8 cellular contexts compared by ENCODE assay signal in genomic region chr19:35935911-35936737, GRCh38. TPM values are rescaled to one million over a fixed set of nuclear protein-coding genes. Genes with fewer than 3 reads are reported as not detected.
DNase-seq lines count a peak whose midpoint lies in the region; ATAC-seq, FAIRE-seq and TF ChIP-seq lines count a peak whose summit lies in the region.

LRFN3 (plus strand) TSS chr19:35936374; CDS start chr19:35939426, 3,052 bp downstream.

- 6% methylated on average over 27 of the region's 68 CpGs for WGBS in hepatocyte (ENCODE audit: low lambda C conversion rate, missing lambda C conversion rate)
- 1 to 2% (median 1%) methylated on average over 40 to 68 of the region's 68 CpGs for WGBS in psoas muscle, 3 donors

- H4K20me1 ChIP-seq in astrocyte (ENCODE audit: insufficient read depth, low read length) = peaks cover 20% of the 10 kb centered on the region
- no peaks in the 10 kb centered on the region for H4K20me1 ChIP-seq in hepatocyte (ENCODE audit: insufficient read depth, poor library complexity, severe bottlenecking)

- H3K4me2 ChIP-seq in astrocyte (ENCODE audit: low read length) (peak within 1 kb of the TSS; percentile 100), hepatocyte (peak within 1 kb of the TSS; percentile 100)

- FAIRE-seq in astrocyte (lab: Jason Lieb, UNC) = no peak

- peak within 1 kb of the TSS; percentile 84 to 90 (median 86) for H3K4me3 Mint-ChIP-seq in T-cell
- H3K4me3 Mint-ChIP-seq in astrocyte (ENCODE audit: unreplicated experiment) = peak within 1 kb of the TSS; percentile 82

- H3K9ac ChIP-seq in astrocyte (ENCODE audit: low read length) = peak within 1 kb of the TSS; percentile 80

- H3K9me3 ChIP-seq in astrocyte (ENCODE audit: insufficient read depth, low read depth, low read length) = no peaks in the 10 kb centered on the region
- no peaks in the 10 kb centered on the region for H3K9me3 ChIP-seq in hepatocyte (ENCODE audit: low read depth)
- no peaks in the 10 kb centered on the region for H3K9me3 ChIP-seq in psoas muscle

- CTCF ChIA-PET in T-cell (lab: Charles Lee) = no interaction called here

- H3K27ac Mint-ChIP-seq in T-cell = peak within 1 kb of the TSS; percentile 91 to 93
- H3K27ac Mint-ChIP-seq in astrocyte (ENCODE audit: unreplicated experiment) = peak within 1 kb of the TSS; percentile 0

- H3K36me3 ChIP-seq in astrocyte (ENCODE audit: insufficient read depth, low read length) = no peaks in the 10 kb centered on the region
- no peaks in the 10 kb centered on the region for H3K36me3 ChIP-seq in hepatocyte (replicated peaks; ENCODE audit: insufficient read depth, low read depth)
- H3K36me3 ChIP-seq in psoas muscle (ENCODE audit: insufficient read depth in 1 of 2, low read depth in 1 of 2) = peaks cover 0 to 23% of the 10 kb centered on the region in 2 donors

- H3K4me1 Mint-ChIP-seq in T-cell (peaks cover 38 to 45% (median 45%) of the 10 kb centered on the region in 3 donors), astrocyte (ENCODE audit: low read depth, unreplicated experiment) (peaks cover 11% of the 10 kb centered on the region)

- POLR2A ChIA-PET in T-cell (lab: Charles Lee) = no interaction called here

- H2AFZ ChIP-seq in astrocyte (ENCODE audit: low read depth, low read length) = peak within 1 kb of the TSS; percentile 97
- H2AFZ ChIP-seq in hepatocyte = peak within 1 kb of the TSS; percentile 100

- peak; percentile 97 for DNase-seq in DMS53 (lab: John Stamatoyannopoulos, UW)
- DNase-seq in NCI-H1048 (lab: John Stamatoyannopoulos, UW) = peak; percentile 14
- peak in 15 of 34 experiments; percentile 15 to 61 (median 39) for DNase-seq in T-cell
- peak; percentile 52 for DNase-seq in astrocyte (ENCODE audit: low read depth)
- DNase-seq in hepatocyte (ENCODE audit: low spot score) = peak; percentile 91
- DNase-seq in psoas muscle = peak; percentile 74 to 80

- ATAC-seq in T-cell (replicated peaks in 1 of 4) (peak in 1 of 4 experiments; percentile 21), psoas muscle (peak; percentile 26 to 61 (median 42)), HG03196 (IDR thresholded peaks at IDR 0.05; ENCODE audit: unreplicated experiment) (no peak), GM19395 (IDR thresholded peaks at IDR 0.05; ENCODE audit: unreplicated experiment) (no peak)

- H3K4me3 ChIP-seq in astrocyte (ENCODE audit: insufficient read depth, low read depth, low read length) (peak within 1 kb of the TSS; percentile 75), hepatocyte (peak within 1 kb of the TSS; percentile 91), psoas muscle (peak within 1 kb of the TSS; percentile 81)

- H3K36me3 Mint-ChIP-seq in T-cell (peaks cover 21% of the 10 kb centered on the region), astrocyte (ENCODE audit: low read depth, unreplicated experiment) (peaks cover 4% of the 10 kb centered on the region)

- TF ChIP-seq CTCF in astrocyte (IDR thresholded peaks at IDR 0.05; ENCODE audit: insufficient read depth, low read depth, low read length) (no peak), hepatocyte (IDR thresholded peaks at IDR 0.05; ENCODE audit: poor library complexity) (no peak), psoas muscle (IDR thresholded peaks at IDR 0.05) (no peak)

- no peaks in the 10 kb centered on the region for H3K27me3 ChIP-seq in astrocyte (ENCODE audit: insufficient read depth, low read length)
- no peaks in the 10 kb centered on the region for H3K27me3 ChIP-seq in hepatocyte
- no peaks in the 10 kb centered on the region for H3K27me3 ChIP-seq in psoas muscle (ENCODE audit: insufficient read depth in 3 of 3, low read length in 2 of 3)

- H3K4me1 ChIP-seq in astrocyte (ENCODE audit: insufficient read depth, low read length) (peaks cover 25% of the 10 kb centered on the region), hepatocyte (ENCODE audit: insufficient read depth) (peaks cover 4% of the 10 kb centered on the region), psoas muscle (peaks cover 21% of the 10 kb centered on the region)

- intact Hi-C loops in psoas muscle (cut with DNase I) = loop anchor here in 1 of 2 donors (10.0 kb wide), 1 partner anchor 391 kb away; the partner anchor contains the start of gene TMEM147

- H3K27ac ChIP-seq in astrocyte (ENCODE audit: low read depth, low read length) = no peak within 1 kb of the TSS
- peak within 1 kb of the TSS; percentile 37 for H3K27ac ChIP-seq in hepatocyte
- H3K27ac ChIP-seq in psoas muscle = peak within 1 kb of the TSS; percentile 71

- H3K27me3 Mint-ChIP-seq in T-cell (no peaks in the 10 kb centered on the region), astrocyte (ENCODE audit: low read depth, unreplicated experiment) (no peaks in the 10 kb centered on the region)

- H3K9me2 ChIP-seq in hepatocyte (replicated peaks; ENCODE audit: insufficient read depth) = no peaks in the 10 kb centered on the region

- H3K9me3 Mint-ChIP-seq in T-cell = no peaks in the 10 kb centered on the region
- no peaks in the 10 kb centered on the region for H3K9me3 Mint-ChIP-seq in astrocyte (ENCODE audit: unreplicated experiment)

- H3K79me2 ChIP-seq in astrocyte (ENCODE audit: insufficient read depth, low read length) (peaks cover 15% of the 10 kb centered on the region), hepatocyte (peaks cover 22% of the 10 kb centered on the region)

RNA-seq across cellular contexts. Expression of gene LRFN3, which starts in this region (rescaled TPM):
- total RNA-seq in T-cell = 10 to 100 TPM in 4 of 5 donors, 1 to 10 TPM in 1; 9.2 to 20.8 (median 15.3) TPM
- total RNA-seq in astrocyte = 15.1 and 15.3 TPM in 2 replicates
- 4.7 and 5.3 TPM in 2 replicates for total RNA-seq in hepatocyte
- 15.6 and 19.2 TPM in 2 replicates for polyA plus RNA-seq in hepatocyte
- 10 to 100 TPM in 2 of 4 donors, 1 to 10 TPM in 2; 7.2 to 11.2 (median 10.0) TPM for total RNA-seq in psoas muscle
- 10 to 100 TPM in 2 of 3 donors, 1 to 10 TPM in 1; 8.6 to 25.6 (median 11.3) TPM for polyA plus RNA-seq in psoas muscle

Comparison
In these comparisons a context has a peak if more than half of its experiments do, and no peak if none do; other contexts are left out.
1. ATAC-seq: peak in psoas muscle (4 of 4); none in HG03196 (single experiment) and GM19395 (single experiment).
2. Peak in every context shown above with its lines, with median percentiles within 50 percentile points of each other: H3K4me3 ChIP-seq.